In the genomic region with DNA sequence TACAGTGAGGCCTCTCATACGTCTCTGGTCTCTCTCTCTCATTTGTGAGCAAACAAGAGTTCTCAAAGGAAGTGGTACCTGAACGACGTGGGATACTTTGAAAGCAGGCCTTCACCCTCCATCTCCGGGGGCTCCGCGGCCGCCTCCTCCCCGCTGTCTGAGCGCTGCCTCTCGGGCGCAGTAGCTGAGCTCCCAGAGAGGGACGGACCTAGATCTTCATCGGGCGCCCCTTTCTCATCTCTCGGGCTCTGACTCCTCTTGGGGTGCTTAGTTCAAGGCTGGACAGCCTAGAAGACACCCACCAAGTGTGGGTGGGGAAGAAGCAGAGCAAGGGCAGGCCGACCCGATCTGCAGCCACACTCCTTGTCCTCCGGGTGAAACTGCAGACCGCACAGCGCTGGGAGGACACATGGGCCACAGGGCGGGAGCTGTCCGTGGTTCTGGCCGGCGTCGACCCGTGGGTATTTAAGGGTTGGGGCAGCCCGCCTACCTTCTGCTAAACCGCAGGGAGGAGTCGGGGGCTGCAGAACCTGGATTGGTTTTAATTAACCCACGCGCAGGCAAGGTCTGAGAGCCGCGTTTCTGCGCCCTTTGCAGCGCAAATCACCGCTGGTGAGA, we compare ENCODE assay signal across 1 cellular context.
TF ChIP-seq lines count a peak whose summit lies in the region.

No MANE protein-coding gene starts in this region.

TF ChIP-seq in HepG2, 621 proteins besides CTCF, POLR2A, EP300 and RAD21 (continued from another document and continues in another):
- TF ChIP-seq, protein P1, sequence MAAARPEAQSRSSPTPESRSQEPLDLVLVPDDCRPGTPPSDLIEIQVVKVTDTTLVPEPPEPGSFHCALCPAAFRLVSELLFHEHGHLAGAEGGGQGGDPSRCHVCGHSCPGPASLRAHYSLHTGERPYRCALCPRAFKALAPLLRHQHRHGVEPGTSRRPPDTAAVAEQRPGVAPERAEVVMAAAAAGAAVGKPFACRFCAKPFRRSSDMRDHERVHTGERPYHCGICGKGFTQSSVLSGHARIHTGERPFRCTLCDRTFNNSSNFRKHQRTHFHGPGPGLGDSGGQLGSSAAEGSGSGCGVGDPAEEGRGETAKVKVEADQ (CRISPR knock-in tag; IDR thresholded peaks at IDR 0.05; ENCODE audit: borderline replicate concordance): peak; percentile 65; the same call in 1 of the 2 replicates
- TF ChIP-seq SIN3A (IDR thresholded peaks at IDR 0.05; ENCODE audit: borderline replicate concordance, low read depth, low read length) (peak; percentile 75; the same call in 1 of the 2 replicates), DMAP1 (CRISPR knock-in tag; IDR thresholded peaks at IDR 0.05) (no peak), HOXD1 (CRISPR knock-in tag; IDR thresholded peaks at IDR 0.05) (no peak), ZNF256 (CRISPR knock-in tag; conservative IDR thresholded peaks at IDR 0.05) (no peak), TAF15 (IDR thresholded peaks at IDR 0.05; ENCODE audit: low read depth, low read length, poor library complexity, severe bottlenecking) (no peak), TCF7 (IDR thresholded peaks at IDR 0.05; ENCODE audit: low read depth) (no peak), SMAD3 (CRISPR knock-in tag; IDR thresholded peaks at IDR 0.05) (peak; percentile 74; the same call in 1 of the 2 replicates), DNMT3B (CRISPR knock-in tag; conservative IDR thresholded peaks at IDR 0.05) (0 out of 2 replicates have a peak, but pooled peaks have one; percentile 32), HMG20A (CRISPR knock-in tag; IDR thresholded peaks at IDR 0.05; ENCODE audit: borderline replicate concordance) (no peak), ZNF589 (CRISPR knock-in tag; conservative IDR thresholded peaks at IDR 0.05) (peak; percentile 73; the same call in 1 of the 2 replicates), ZNF724P (CRISPR knock-in tag; IDR thresholded peaks at IDR 0.05; ENCODE audit: borderline replicate concordance) (no peak), MATR3 (CRISPR knock-in tag; IDR thresholded peaks at IDR 0.05) (no peak), SKI (IDR thresholded peaks at IDR 0.05; ENCODE audit: partially characterized antibody) (no peak), NFATC3 (CRISPR knock-in tag; IDR thresholded peaks at IDR 0.05) (no peak), NAIF1 (CRISPR knock-in tag; IDR thresholded peaks at IDR 0.05; ENCODE audit: borderline replicate concordance) (no peak), SIX4 (CRISPR knock-in tag; IDR thresholded peaks at IDR 0.05) (peak; percentile 61; the same call in 1 of the 2 replicates), SP140L (CRISPR knock-in tag; IDR thresholded peaks at IDR 0.05; ENCODE audit: borderline replicate concordance) (0 out of 2 replicates have a peak, but pooled peaks have one; percentile 50), ZNF333 (CRISPR knock-in tag; IDR thresholded peaks at IDR 0.05; ENCODE audit: borderline replicate concordance) (no peak), SIX1 (CRISPR knock-in tag; IDR thresholded peaks at IDR 0.05; ENCODE audit: borderline replicate concordance) (no peak), MLLT10 (CRISPR knock-in tag; IDR thresholded peaks at IDR 0.05) (no peak), KAT8 (CRISPR knock-in tag; IDR thresholded peaks at IDR 0.05) (no peak)
- TF ChIP-seq, protein P2, sequence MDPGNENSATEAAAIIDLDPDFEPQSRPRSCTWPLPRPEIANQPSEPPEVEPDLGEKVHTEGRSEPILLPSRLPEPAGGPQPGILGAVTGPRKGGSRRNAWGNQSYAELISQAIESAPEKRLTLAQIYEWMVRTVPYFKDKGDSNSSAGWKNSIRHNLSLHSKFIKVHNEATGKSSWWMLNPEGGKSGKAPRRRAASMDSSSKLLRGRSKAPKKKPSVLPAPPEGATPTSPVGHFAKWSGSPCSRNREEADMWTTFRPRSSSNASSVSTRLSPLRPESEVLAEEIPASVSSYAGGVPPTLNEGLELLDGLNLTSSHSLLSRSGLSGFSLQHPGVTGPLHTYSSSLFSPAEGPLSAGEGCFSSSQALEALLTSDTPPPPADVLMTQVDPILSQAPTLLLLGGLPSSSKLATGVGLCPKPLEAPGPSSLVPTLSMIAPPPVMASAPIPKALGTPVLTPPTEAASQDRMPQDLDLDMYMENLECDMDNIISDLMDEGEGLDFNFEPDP (CRISPR knock-in tag; conservative IDR thresholded peaks at IDR 0.05): no peak
- TF ChIP-seq, protein P3, sequence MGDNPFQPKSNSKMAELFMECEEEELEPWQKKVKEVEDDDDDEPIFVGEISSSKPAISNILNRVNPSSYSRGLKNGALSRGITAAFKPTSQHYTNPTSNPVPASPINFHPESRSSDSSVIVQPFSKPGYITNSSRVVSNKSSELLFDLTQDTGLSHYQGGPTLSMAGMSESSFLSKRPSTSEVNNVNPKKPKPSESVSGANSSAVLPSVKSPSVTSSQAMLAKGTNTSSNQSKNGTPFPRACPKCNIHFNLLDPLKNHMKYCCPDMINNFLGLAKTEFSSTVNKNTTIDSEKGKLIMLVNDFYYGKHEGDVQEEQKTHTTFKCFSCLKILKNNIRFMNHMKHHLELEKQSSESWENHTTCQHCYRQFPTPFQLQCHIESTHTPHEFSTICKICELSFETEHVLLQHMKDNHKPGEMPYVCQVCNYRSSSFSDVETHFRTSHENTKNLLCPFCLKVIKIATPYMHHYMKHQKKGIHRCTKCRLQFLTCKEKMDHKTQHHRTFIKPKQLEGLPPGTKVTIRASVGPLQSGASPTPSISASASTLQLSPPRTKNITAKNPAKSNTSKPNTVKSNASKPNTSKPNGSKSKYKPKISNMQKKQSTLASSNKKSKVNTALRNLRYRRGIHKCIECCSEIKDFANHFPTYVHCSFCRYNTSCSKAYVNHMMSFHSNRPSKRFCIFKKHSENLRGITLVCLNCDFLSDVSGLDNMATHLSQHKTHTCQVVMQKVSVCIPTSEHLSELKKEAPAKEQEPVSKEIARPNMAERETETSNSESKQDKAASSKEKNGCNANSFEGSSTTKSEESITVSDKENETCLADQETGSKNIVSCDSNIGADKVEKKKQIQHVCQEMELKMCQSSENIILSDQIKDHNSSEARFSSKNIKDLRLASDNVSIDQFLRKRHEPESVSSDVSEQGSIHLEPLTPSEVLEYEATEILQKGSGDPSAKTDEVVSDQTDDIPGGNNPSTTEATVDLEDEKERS (CRISPR knock-in tag; IDR thresholded peaks at IDR 0.05): 0 out of 2 replicates have a peak, but pooled peaks have one; percentile 24
- TF ChIP-seq, protein P4, sequence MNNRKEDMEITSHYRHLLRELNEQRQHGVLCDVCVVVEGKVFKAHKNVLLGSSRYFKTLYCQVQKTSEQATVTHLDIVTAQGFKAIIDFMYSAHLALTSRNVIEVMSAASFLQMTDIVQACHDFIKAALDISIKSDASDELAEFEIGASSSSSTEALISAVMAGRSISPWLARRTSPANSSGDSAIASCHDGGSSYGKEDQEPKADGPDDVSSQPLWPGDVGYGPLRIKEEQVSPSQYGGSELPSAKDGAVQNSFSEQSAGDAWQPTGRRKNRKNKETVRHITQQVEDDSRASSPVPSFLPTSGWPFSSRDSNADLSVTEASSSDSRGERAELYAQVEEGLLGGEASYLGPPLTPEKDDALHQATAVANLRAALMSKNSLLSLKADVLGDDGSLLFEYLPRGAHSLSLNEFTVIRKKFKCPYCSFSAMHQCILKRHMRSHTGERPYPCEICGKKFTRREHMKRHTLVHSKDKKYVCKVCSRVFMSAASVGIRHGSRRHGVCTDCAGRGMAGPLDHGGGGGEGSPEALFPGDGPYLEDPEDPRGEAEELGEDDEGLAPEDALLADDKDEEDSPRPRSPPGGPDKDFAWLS (CRISPR knock-in tag; IDR thresholded peaks at IDR 0.05; ENCODE audit: borderline replicate concordance): no peak
- TF ChIP-seq, protein P5, sequence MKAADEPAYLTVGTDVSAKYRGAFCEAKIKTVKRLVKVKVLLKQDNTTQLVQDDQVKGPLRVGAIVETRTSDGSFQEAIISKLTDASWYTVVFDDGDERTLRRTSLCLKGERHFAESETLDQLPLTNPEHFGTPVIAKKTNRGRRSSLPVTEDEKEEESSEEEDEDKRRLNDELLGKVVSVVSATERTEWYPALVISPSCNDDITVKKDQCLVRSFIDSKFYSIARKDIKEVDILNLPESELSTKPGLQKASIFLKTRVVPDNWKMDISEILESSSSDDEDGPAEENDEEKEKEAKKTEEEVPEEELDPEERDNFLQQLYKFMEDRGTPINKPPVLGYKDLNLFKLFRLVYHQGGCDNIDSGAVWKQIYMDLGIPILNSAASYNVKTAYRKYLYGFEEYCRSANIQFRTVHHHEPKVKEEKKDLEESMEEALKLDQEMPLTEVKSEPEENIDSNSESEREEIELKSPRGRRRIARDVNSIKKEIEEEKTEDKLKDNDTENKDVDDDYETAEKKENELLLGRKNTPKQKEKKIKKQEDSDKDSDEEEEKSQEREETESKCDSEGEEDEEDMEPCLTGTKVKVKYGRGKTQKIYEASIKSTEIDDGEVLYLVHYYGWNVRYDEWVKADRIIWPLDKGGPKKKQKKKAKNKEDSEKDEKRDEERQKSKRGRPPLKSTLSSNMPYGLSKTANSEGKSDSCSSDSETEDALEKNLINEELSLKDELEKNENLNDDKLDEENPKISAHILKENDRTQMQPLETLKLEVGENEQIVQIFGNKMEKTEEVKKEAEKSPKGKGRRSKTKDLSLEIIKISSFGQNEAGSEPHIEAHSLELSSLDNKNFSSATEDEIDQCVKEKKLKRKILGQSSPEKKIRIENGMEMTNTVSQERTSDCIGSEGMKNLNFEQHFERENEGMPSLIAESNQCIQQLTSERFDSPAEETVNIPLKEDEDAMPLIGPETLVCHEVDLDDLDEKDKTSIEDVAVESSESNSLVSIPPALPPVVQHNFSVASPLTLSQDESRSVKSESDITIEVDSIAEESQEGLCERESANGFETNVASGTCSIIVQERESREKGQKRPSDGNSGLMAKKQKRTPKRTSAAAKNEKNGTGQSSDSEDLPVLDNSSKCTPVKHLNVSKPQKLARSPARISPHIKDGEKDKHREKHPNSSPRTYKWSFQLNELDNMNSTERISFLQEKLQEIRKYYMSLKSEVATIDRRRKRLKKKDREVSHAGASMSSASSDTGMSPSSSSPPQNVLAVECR (CRISPR knock-in tag; IDR thresholded peaks at IDR 0.05; ENCODE audit: borderline replicate concordance): no peak; the same call in 1 of the 2 replicates
- TF ChIP-seq, protein P6, sequence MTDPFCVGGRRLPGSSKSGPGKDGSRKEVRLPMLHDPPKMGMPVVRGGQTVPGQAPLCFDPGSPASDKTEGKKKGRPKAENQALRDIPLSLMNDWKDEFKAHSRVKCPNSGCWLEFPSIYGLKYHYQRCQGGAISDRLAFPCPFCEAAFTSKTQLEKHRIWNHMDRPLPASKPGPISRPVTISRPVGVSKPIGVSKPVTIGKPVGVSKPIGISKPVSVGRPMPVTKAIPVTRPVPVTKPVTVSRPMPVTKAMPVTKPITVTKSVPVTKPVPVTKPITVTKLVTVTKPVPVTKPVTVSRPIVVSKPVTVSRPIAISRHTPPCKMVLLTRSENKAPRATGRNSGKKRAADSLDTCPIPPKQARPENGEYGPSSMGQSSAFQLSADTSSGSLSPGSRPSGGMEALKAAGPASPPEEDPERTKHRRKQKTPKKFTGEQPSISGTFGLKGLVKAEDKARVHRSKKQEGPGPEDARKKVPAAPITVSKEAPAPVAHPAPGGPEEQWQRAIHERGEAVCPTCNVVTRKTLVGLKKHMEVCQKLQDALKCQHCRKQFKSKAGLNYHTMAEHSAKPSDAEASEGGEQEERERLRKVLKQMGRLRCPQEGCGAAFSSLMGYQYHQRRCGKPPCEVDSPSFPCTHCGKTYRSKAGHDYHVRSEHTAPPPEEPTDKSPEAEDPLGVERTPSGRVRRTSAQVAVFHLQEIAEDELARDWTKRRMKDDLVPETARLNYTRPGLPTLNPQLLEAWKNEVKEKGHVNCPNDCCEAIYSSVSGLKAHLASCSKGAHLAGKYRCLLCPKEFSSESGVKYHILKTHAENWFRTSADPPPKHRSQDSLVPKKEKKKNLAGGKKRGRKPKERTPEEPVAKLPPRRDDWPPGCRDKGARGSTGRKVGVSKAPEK (CRISPR knock-in tag; IDR thresholded peaks at IDR 0.05; ENCODE audit: borderline replicate concordance): no peak
- TF ChIP-seq, protein P7, sequence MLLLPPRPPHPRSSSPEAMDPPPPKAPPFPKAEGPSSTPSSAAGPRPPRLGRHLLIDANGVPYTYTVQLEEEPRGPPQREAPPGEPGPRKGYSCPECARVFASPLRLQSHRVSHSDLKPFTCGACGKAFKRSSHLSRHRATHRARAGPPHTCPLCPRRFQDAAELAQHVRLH (CRISPR knock-in tag; IDR thresholded peaks at IDR 0.05; ENCODE audit: borderline replicate concordance, low read depth): peak; percentile 50; the same call in 1 of the 2 replicates
- TF ChIP-seq, protein P8, sequence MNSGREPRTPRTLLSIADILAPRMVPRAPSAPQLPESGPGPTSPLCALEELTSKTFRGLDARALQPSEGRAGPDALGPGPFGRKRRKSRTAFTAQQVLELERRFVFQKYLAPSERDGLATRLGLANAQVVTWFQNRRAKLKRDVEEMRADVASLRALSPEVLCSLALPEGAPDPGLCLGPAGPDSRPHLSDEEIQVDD (CRISPR knock-in tag; IDR thresholded peaks at IDR 0.05; ENCODE audit: borderline replicate concordance): 0 out of 2 replicates have a peak, but pooled peaks have one; percentile 39
- TF ChIP-seq, protein P9, sequence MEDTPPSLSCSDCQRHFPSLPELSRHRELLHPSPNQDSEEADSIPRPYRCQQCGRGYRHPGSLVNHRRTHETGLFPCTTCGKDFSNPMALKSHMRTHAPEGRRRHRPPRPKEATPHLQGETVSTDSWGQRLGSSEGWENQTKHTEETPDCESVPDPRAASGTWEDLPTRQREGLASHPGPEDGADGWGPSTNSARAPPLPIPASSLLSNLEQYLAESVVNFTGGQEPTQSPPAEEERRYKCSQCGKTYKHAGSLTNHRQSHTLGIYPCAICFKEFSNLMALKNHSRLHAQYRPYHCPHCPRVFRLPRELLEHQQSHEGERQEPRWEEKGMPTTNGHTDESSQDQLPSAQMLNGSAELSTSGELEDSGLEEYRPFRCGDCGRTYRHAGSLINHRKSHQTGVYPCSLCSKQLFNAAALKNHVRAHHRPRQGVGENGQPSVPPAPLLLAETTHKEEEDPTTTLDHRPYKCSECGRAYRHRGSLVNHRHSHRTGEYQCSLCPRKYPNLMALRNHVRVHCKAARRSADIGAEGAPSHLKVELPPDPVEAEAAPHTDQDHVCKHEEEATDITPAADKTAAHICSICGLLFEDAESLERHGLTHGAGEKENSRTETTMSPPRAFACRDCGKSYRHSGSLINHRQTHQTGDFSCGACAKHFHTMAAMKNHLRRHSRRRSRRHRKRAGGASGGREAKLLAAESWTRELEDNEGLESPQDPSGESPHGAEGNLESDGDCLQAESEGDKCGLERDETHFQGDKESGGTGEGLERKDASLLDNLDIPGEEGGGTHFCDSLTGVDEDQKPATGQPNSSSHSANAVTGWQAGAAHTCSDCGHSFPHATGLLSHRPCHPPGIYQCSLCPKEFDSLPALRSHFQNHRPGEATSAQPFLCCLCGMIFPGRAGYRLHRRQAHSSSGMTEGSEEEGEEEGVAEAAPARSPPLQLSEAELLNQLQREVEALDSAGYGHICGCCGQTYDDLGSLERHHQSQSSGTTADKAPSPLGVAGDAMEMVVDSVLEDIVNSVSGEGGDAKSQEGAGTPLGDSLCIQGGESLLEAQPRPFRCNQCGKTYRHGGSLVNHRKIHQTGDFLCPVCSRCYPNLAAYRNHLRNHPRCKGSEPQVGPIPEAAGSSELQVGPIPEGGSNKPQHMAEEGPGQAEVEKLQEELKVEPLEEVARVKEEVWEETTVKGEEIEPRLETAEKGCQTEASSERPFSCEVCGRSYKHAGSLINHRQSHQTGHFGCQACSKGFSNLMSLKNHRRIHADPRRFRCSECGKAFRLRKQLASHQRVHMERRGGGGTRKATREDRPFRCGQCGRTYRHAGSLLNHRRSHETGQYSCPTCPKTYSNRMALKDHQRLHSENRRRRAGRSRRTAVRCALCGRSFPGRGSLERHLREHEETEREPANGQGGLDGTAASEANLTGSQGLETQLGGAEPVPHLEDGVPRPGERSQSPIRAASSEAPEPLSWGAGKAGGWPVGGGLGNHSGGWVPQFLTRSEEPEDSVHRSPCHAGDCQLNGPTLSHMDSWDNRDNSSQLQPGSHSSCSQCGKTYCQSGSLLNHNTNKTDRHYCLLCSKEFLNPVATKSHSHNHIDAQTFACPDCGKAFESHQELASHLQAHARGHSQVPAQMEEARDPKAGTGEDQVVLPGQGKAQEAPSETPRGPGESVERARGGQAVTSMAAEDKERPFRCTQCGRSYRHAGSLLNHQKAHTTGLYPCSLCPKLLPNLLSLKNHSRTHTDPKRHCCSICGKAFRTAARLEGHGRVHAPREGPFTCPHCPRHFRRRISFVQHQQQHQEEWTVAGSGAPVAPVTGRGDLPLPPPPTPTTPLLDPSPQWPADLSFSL (CRISPR knock-in tag; IDR thresholded peaks at IDR 0.05): no peak
